ENCODE assay signal across 18 cellular contexts in the genomic region with DNA sequence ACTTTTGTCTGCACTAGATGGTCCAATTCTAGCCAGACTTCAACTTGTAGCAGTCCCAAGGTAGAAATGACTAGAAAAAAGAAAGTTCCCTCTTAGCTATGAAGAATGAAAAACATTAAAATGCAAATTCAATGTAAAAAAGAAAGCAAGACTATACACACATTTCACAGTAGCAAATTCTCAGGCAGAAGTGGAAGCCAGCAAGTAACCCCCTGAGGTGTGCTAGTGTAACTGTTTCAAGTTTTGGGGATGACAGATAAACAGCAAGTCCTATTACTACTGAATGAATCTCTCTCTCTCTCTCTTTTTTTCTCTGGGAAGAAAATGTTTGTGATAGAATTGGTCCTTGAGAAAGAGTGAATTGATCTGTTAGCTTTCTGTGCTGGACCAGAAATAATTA.
A peak's percentile ranks its signal among the peaks of the same experiment; 100 is the strongest.
DNase-seq lines count a peak whose midpoint lies in the region; ATAC-seq, FAIRE-seq and TF ChIP-seq lines count a peak whose summit lies in the region.
"Had no signal": no experiment of that assay in that cellular context is flagged by ENCODE, and none has a peak within 500 bp of the region (broad histone marks: within the 10 kb centered on the region; RNA-seq: fewer than 3 reads in every experiment).

No MANE protein-coding gene starts in this region.

- H3K4me3 Mint-ChIP-seq in endothelial cell (ENCODE audit: unreplicated experiment), result no peak overlapping the region
- H3K4me3 Mint-ChIP-seq: activated B cell treated with CpG ODN at 0.5 μM for 24 hours had no signal

- H3K27me3 Mint-ChIP-seq in endothelial cell (ENCODE audit: unreplicated experiment), result no peaks in the 10 kb centered on the region
- H3K27me3 Mint-ChIP-seq: activated B cell treated with CpG ODN at 0.5 μM for 24 hours had no signal

- DNase-seq in GM12892 (ENCODE audit: insufficient read length) (no peak), endothelial cell (ENCODE audit: low spot score) (no peak), left ventricle myocardium inferior (no peak), vagina (ENCODE audit: extremely low spot score in 2 of 2) (no peak), GF-D8 (lab: John Stamatoyannopoulos, UW) (no peak)
- DNase-seq: activated B cell treated with CpG ODN at 0.5 μM for 24 hours; activated T-cell treated with anti-CD3 and anti-CD28 coated beads, Interleukin-2, amount 50 U/mL, for 48 hours; DND-41; heart left ventricle; left lung; NCI-H1417 treated with DMSO at 0.1 percent for 48 hours; NCI-H748 treated with DMSO at 0.1 percent for 48 hours; SIG-M5; spleen; trophoblast cell had no signal

- H3K27ac ChIP-seq in left ventricle myocardium inferior (replicated peaks) (no peak overlapping the region), vagina (no peak overlapping the region)

- TF ChIP-seq CTCF in endothelial cell (IDR thresholded peaks at IDR 0.05; ENCODE audit: unreplicated experiment) (no peak), left ventricle myocardium inferior (IDR thresholded peaks at IDR 0.05; ENCODE audit: borderline replicate concordance) (no peak), vagina (IDR thresholded peaks at IDR 0.05) (no peak)

- ATAC-seq in GM19463 (IDR thresholded peaks at IDR 0.05; ENCODE audit: unreplicated experiment), result peak; percentile 62
- ATAC-seq in HG02852 (IDR thresholded peaks at IDR 0.05; ENCODE audit: unreplicated experiment), result peak; percentile 60
- ATAC-seq in HG03460 (IDR thresholded peaks at IDR 0.05; ENCODE audit: unreplicated experiment), result peak; percentile 63
- ATAC-seq: heart left ventricle, left lung had no signal

- H3K27me3 ChIP-seq in left ventricle myocardium inferior (ENCODE audit: low read depth) (no peaks in the 10 kb centered on the region), vagina (no peaks in the 10 kb centered on the region)
- H3K27me3 ChIP-seq: heart left ventricle, left lung, spleen had no signal

- no peak overlapping the region for H3K4me3 ChIP-seq in left ventricle myocardium inferior
- H3K4me3 ChIP-seq in vagina, result no peak overlapping the region
- H3K4me3 ChIP-seq: heart left ventricle, left lung, spleen had no signal

- H3K27ac Mint-ChIP-seq in endothelial cell (ENCODE audit: unreplicated experiment), result no peak overlapping the region
- H3K27ac Mint-ChIP-seq: activated B cell treated with CpG ODN at 0.5 μM for 24 hours had no signal

- intact Hi-C loops in left ventricle myocardium inferior (cut with micrococcal nuclease) (no loop called here), vagina (cut with DNase I) (no loop called here)

- peaks cover 64% of the 10 kb centered on the region for H3K4me1 ChIP-seq in left ventricle myocardium inferior
- peaks cover 8% of the 10 kb centered on the region for H3K4me1 ChIP-seq in vagina

- no peaks in the 10 kb centered on the region for H3K9me3 Mint-ChIP-seq in endothelial cell (ENCODE audit: unreplicated experiment)
- H3K9me3 Mint-ChIP-seq: activated B cell treated with CpG ODN at 0.5 μM for 24 hours had no signal

- TF ChIP-seq POLR2A in GM12892 (IDR thresholded peaks at IDR 0.05; ENCODE audit: low read depth, low read length), result no peak
- TF ChIP-seq POLR2A in vagina (IDR thresholded peaks at IDR 0.05), result no peak

- peak; percentile 33 for FAIRE-seq in GM12892 (lab: Jason Lieb, UNC)

- H3K36me3 ChIP-seq in left ventricle myocardium inferior, result no peaks in the 10 kb centered on the region
- no peaks in the 10 kb centered on the region for H3K36me3 ChIP-seq in vagina
- H3K36me3 ChIP-seq: heart left ventricle, left lung, spleen had no signal

- no peaks in the 10 kb centered on the region for H3K9me3 ChIP-seq in left ventricle myocardium inferior (replicated peaks)
- H3K9me3 ChIP-seq in vagina, result no peaks in the 10 kb centered on the region
- H3K9me3 ChIP-seq: heart left ventricle, left lung, spleen had no signal

- peaks cover 17% of the 10 kb centered on the region for H3K4me1 Mint-ChIP-seq in endothelial cell (ENCODE audit: unreplicated experiment)
- H3K4me1 Mint-ChIP-seq: activated B cell treated with CpG ODN at 0.5 μM for 24 hours had no signal

- no peaks in the 10 kb centered on the region for H3K36me3 Mint-ChIP-seq in endothelial cell (ENCODE audit: low read depth, unreplicated experiment)
